11 cellular contexts compared by ENCODE assay signal in the genomic region with DNA sequence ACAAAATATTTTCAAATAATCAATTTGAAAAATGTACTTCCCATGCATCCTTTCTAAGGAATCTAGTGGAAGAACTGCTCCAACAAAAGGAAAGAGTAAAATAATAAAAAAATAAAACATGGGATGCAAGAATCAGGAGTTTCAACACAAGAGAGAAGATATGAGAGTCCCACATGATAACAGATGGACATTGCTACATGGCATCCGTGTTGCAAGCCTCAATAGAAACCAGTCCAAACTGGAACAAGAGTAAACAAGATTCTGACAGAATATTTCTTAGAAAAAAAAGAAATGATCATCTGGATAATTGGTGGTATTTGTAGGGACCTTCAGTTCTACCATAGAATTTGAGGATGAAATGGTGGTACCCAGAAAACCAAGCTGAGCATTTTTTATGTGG.
"Had no signal": no experiment of that assay in that cellular context is flagged by ENCODE, and none has a peak within 500 bp of the region (broad histone marks: within the 10 kb centered on the region; RNA-seq: fewer than 3 reads in every experiment).

No MANE protein-coding gene starts in this region.

- H3K36me3 ChIP-seq: HAP-1 had no signal

- H3K4me3 ChIP-seq: GM23248, GM23338, HAP-1 had no signal

- H3K9ac ChIP-seq: GM23248 had no signal

- ATAC-seq: GM23338, HCT116 had no signal

- H3K9me3 ChIP-seq: HAP-1 had no signal

- DNase-seq: GM23248, GOT3, H7, H9, HCEC 1CT, HFFc6 had no signal

- H3K4me2 ChIP-seq: GM23338 had no signal

- H3K4me1 ChIP-seq: HAP-1 had no signal

- H3K27ac ChIP-seq: GM23248 had no signal

- H2AFZ ChIP-seq: GM23248, GM23338 had no signal

- FAIRE-seq: H1, H54 had no signal
